In the genomic region with DNA sequence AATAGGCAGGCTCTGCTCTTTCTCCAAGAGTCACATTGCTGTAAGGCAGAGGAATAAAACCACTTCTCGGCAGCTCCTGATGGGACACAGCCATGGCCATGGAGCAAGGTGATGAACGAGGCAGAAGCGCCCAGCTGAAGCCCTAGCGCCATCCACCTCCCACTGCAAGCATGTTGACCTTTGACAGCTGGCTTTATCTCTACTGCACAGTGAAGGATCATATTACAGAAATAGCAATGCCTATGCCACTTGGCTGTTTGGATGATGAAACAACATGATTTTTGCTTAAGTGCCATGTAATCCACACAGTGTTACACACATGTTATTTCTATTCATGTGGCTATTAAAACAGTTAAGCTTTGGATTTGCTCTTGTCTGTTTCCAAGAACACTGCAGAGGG, we compare ENCODE assay signal across 20 cellular contexts.
DNase-seq lines count a peak whose midpoint lies in the region; ATAC-seq, FAIRE-seq and TF ChIP-seq lines count a peak whose summit lies in the region.
"Had no signal": no experiment of that assay in that cellular context is flagged by ENCODE, and none has a peak within 500 bp of the region (broad histone marks: within the 10 kb centered on the region; RNA-seq: fewer than 3 reads in every experiment).

No MANE protein-coding gene starts in this region.

- 35% methylated on average over 4 of the region's 4 CpGs for WGBS in HepG2 (ENCODE audit: low lambda C conversion rate)
- WGBS in right lobe of liver (ENCODE audit: insufficient coverage, low coverage, low lambda C conversion rate, missing lambda C conversion rate): 27% methylated on average over 3 of the region's 4 CpGs

- no TSS peak for BruUV-seq in HepG2 (replicated peaks; lab: Mats Ljungman, UMichigan)

- H3K4me1 ChIP-seq in HepG2 (ENCODE audit: insufficient read depth, low read length) (peaks cover 16% of the 10 kb centered on the region), right lobe of liver (no peaks in the 10 kb centered on the region)
- H3K4me1 ChIP-seq: breast epithelium had no signal

- POLR2A ChIA-PET in HepG2 (lab: Yijun Ruan, JAX): no interaction called here

- H3K4me3 ChIP-seq in HepG2 (replicated peaks in 1 of 3; ENCODE audit: insufficient read depth in 1 of 3, low read depth in 2 of 3, low read length in 3 of 3) (no peak overlapping the region), right lobe of liver (no peak overlapping the region), fibroblast of villous mesenchyme (ENCODE audit: low read depth, low read length) (no peak overlapping the region)
- H3K4me3 ChIP-seq: breast epithelium, lower lobe of right lung, PC-9, SK-N-MC had no signal

- CTCF ChIA-PET in HepG2 (lab: Yijun Ruan, JAX; ENCODE audit: low intra/inter-chr PET ratio, low total read pairs): no interaction called here

- no peak overlapping the region for H3K4me2 ChIP-seq in HepG2 (ENCODE audit: low read depth, low read length)
- H3K4me2 ChIP-seq: PC-9 had no signal

- intact Hi-C loops in HepG2 (cut with micrococcal nuclease; ENCODE audit: unreplicated experiment) (no loop called here), right lobe of liver (cut with DNase I) (no loop called here)

- H3K9me3 ChIP-seq in HepG2 (ENCODE audit: low read length): peaks cover 13% of the 10 kb centered on the region; the same call in 1 of the 2 replicates
- no peaks in the 10 kb centered on the region for H3K9me3 ChIP-seq in right lobe of liver

- no peak overlapping the region for H3K27ac ChIP-seq in HepG2 (ENCODE audit: extremely low read length, insufficient read depth, low read length)
- H3K27ac ChIP-seq in right lobe of liver: no peak overlapping the region
- H3K27ac ChIP-seq: breast epithelium, HL-60, lower lobe of right lung, PC-9, SK-N-MC had no signal

- H3K27me3 ChIP-seq in HepG2 (ENCODE audit: control insufficient read depth in 1 of 2, insufficient read depth in 2 of 2, low read length in 2 of 2): peaks cover 0 to 13% of the 10 kb centered on the region in 2 experiments; a peak in 3 of 5 replicates
- no peaks in the 10 kb centered on the region for H3K27me3 ChIP-seq in right lobe of liver
- H3K27me3 ChIP-seq: breast epithelium had no signal

- no peak for TF ChIP-seq EP300 in HepG2 (IDR thresholded peaks at IDR 0.05; ENCODE audit: low read depth in 2 of 2, low read length in 2 of 2)
- TF ChIP-seq EP300 in HepG2 (CRISPR knock-in tag; IDR thresholded peaks at IDR 0.05; ENCODE audit: borderline replicate concordance): no peak

- TF ChIP-seq POLR2A in HepG2 (IDR thresholded peaks at IDR 0.05; ENCODE audit: insufficient read depth in 1 of 2, low read depth in 2 of 2, low read length in 2 of 2) (no peak), right lobe of liver (IDR thresholded peaks at IDR 0.05) (no peak)

- H3K36me3 ChIP-seq in HepG2 (replicated peaks in 1 of 2; ENCODE audit: control insufficient read depth in 1 of 2, insufficient read depth in 2 of 2, low read length in 2 of 2) (no peaks in the 10 kb centered on the region), right lobe of liver (no peaks in the 10 kb centered on the region)
- H3K36me3 ChIP-seq: breast epithelium, lower lobe of right lung had no signal

- no peaks in the 10 kb centered on the region for H3K79me2 ChIP-seq in HepG2 (ENCODE audit: insufficient read depth, low read length)

- TF ChIP-seq CTCF in HepG2 (CRISPR knock-in tag; IDR thresholded peaks at IDR 0.05) (no peak), right lobe of liver (IDR thresholded peaks at IDR 0.05) (no peak), fibroblast of villous mesenchyme (IDR thresholded peaks at IDR 0.05; ENCODE audit: insufficient read depth, low read depth, low read length) (no peak)

- no peaks in the 10 kb centered on the region for H4K20me1 ChIP-seq in HepG2 (ENCODE audit: insufficient read depth, low read length)

- no peak overlapping the region for H2AFZ ChIP-seq in HepG2 (ENCODE audit: low read length)
- H2AFZ ChIP-seq: PC-9 had no signal

- ATAC-seq in HepG2: peak; percentile 83
- no peak for ATAC-seq in right lobe of liver
- ATAC-seq in HG02840 (IDR thresholded peaks at IDR 0.05; ENCODE audit: low FRiP score, unreplicated experiment): no peak
- ATAC-seq: activated CD4-positive, CD25-positive, alpha-beta regulatory T cell treated with anti-CD3 and anti-CD28 coated beads, Interleukin-2, amount 50 U/mL, for 24 hours had no signal

- TF ChIP-seq RAD21 in HepG2 (CRISPR knock-in tag; IDR thresholded peaks at IDR 0.05): no peak

- no peak overlapping the region for H3K9ac ChIP-seq in HepG2 (ENCODE audit: insufficient read depth, low read depth, low read length)

- in situ Hi-C loops in HepG2 (cut with HindIII; ENCODE audit: extremely low pct_ligation_motif_present, low pct_unique_long_range_greater_than_20kb): no loop called here

- FAIRE-seq in HepG2 (lab: Jason Lieb, UNC): no peak
- FAIRE-seq: GM19239 had no signal

- DNase-seq in HepG2 (ENCODE audit: low spot score) (peak; percentile 41), right lobe of liver (no peak), NCI-H748 (lab: John Stamatoyannopoulos, UW; ENCODE audit: unreplicated experiment) (peak; percentile 85), fibroblast of villous mesenchyme (ENCODE audit: low read depth) (peak; percentile 66), NOMO-1 (lab: John Stamatoyannopoulos, UW; ENCODE audit: unreplicated experiment in 2 of 2) (no peak), DMS114 treated with DMSO at 0.1 percent for 48 hours (lab: John Stamatoyannopoulos, UW; ENCODE audit: unreplicated experiment) (no peak)
- no peak for DNase-seq in activated CD4-positive, alpha-beta T cell treated with anti-CD3 and anti-CD28 coated beads, Interleukin-2, amount 50 U/mL, for 4 hours
- DNase-seq: activated naive CD8-positive, alpha-beta T cell treated with anti-CD3 and anti-CD28 coated beads, Interleukin-2, amount 10 ng/mL, durations not matched to agents 7 days and 5 days; glutamatergic neuron; H7; KBM-7; lower lobe of right lung; PC-9; stimulated activated CD4-positive, alpha-beta T cell treated with anti-CD3 and anti-CD28 coated beads, Interleukin-2, amount 100 ng/mL, for 48 hours had no signal

TF ChIP-seq in HepG2, 621 proteins besides CTCF, POLR2A, EP300 and RAD21 (continues in another document):
- TF ChIP-seq HMG20A (CRISPR knock-in tag; IDR thresholded peaks at IDR 0.05; ENCODE audit: borderline replicate concordance) (no peak), NR2C2 (CRISPR knock-in tag; IDR thresholded peaks at IDR 0.05; ENCODE audit: borderline replicate concordance) (peak; percentile 42; the same call in 1 of the 2 replicates), ZNF644 (CRISPR knock-in tag; IDR thresholded peaks at IDR 0.05; ENCODE audit: low read depth) (0 out of 2 replicates have a peak, but pooled peaks have one; percentile 53), ZFP41 (CRISPR knock-in tag; IDR thresholded peaks at IDR 0.05; ENCODE audit: borderline replicate concordance) (no peak), PCBP1 (IDR thresholded peaks at IDR 0.05; ENCODE audit: borderline replicate concordance, low read depth, low read length) (no peak), ZNF546 (CRISPR knock-in tag; conservative IDR thresholded peaks at IDR 0.05) (no peak), XRCC5 (optimal IDR thresholded peaks at IDR 0.05; ENCODE audit: low read length) (no peak), ZNF260 (CRISPR knock-in tag; IDR thresholded peaks at IDR 0.05; ENCODE audit: borderline replicate concordance, low read depth) (no peak), ZNF251 (CRISPR knock-in tag; IDR thresholded peaks at IDR 0.05) (no peak), NR2F2 (IDR thresholded peaks at IDR 0.05; ENCODE audit: borderline replicate concordance, low read depth) (peak; percentile 18; the same call in 1 of the 2 replicates), FOXA3 (CRISPR knock-in tag; IDR thresholded peaks at IDR 0.05) (peak; percentile 39; the same call in 1 of the 2 replicates), NCOA5 (CRISPR knock-in tag; IDR thresholded peaks at IDR 0.05) (no peak), NRL (CRISPR knock-in tag; IDR thresholded peaks at IDR 0.05; ENCODE audit: borderline replicate concordance) (no peak), SALL1 (CRISPR knock-in tag; IDR thresholded peaks at IDR 0.05) (0 out of 2 replicates have a peak, but pooled peaks have one; percentile 22), SIX1 (CRISPR knock-in tag; IDR thresholded peaks at IDR 0.05; ENCODE audit: borderline replicate concordance) (peak; percentile 95)
- TF ChIP-seq, protein P1, sequence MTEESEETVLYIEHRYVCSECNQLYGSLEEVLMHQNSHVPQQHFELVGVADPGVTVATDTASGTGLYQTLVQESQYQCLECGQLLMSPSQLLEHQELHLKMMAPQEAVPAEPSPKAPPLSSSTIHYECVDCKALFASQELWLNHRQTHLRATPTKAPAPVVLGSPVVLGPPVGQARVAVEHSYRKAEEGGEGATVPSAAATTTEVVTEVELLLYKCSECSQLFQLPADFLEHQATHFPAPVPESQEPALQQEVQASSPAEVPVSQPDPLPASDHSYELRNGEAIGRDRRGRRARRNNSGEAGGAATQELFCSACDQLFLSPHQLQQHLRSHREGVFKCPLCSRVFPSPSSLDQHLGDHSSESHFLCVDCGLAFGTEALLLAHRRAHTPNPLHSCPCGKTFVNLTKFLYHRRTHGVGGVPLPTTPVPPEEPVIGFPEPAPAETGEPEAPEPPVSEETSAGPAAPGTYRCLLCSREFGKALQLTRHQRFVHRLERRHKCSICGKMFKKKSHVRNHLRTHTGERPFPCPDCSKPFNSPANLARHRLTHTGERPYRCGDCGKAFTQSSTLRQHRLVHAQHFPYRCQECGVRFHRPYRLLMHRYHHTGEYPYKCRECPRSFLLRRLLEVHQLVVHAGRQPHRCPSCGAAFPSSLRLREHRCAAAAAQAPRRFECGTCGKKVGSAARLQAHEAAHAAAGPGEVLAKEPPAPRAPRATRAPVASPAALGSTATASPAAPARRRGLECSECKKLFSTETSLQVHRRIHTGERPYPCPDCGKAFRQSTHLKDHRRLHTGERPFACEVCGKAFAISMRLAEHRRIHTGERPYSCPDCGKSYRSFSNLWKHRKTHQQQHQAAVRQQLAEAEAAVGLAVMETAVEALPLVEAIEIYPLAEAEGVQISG (CRISPR knock-in tag; IDR thresholded peaks at IDR 0.05): no peak
- TF ChIP-seq, protein P2, sequence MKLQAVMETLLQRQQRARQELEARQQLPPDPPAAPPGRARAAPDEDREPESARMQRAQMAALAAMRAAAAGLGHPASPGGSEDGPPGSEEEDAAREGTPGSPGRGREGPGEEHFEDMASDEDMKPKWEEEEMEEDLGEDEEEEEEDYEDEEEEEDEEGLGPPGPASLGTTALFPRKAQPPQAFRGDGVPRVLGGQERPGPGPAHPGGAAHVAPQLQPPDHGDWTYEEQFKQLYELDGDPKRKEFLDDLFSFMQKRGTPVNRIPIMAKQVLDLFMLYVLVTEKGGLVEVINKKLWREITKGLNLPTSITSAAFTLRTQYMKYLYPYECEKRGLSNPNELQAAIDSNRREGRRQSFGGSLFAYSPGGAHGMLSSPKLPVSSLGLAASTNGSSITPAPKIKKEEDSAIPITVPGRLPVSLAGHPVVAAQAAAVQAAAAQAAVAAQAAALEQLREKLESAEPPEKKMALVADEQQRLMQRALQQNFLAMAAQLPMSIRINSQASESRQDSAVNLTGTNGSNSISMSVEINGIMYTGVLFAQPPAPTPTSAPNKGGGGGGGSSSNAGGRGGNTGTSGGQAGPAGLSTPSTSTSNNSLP (IDR thresholded peaks at IDR 0.05; ENCODE audit: low read depth, low read length): no peak

Comparison
In these comparisons a context has a peak if more than half of its experiments do, and no peak if none do; other contexts are left out.
1. DNase-seq: peak in HepG2 (single experiment), NCI-H748 (single experiment) and fibroblast of villous mesenchyme (single experiment); none in right lobe of liver (0 of 3), activated CD4-positive, alpha-beta T cell treated with anti-CD3 and anti-CD28 coated beads, Interleukin-2, amount 50 U/mL, for 4 hours (0 of 2), NOMO-1 (0 of 2) and DMS114 treated with DMSO at 0.1 percent for 48 hours (single experiment).